10 cellular contexts compared by ENCODE assay signal in the genomic region with DNA sequence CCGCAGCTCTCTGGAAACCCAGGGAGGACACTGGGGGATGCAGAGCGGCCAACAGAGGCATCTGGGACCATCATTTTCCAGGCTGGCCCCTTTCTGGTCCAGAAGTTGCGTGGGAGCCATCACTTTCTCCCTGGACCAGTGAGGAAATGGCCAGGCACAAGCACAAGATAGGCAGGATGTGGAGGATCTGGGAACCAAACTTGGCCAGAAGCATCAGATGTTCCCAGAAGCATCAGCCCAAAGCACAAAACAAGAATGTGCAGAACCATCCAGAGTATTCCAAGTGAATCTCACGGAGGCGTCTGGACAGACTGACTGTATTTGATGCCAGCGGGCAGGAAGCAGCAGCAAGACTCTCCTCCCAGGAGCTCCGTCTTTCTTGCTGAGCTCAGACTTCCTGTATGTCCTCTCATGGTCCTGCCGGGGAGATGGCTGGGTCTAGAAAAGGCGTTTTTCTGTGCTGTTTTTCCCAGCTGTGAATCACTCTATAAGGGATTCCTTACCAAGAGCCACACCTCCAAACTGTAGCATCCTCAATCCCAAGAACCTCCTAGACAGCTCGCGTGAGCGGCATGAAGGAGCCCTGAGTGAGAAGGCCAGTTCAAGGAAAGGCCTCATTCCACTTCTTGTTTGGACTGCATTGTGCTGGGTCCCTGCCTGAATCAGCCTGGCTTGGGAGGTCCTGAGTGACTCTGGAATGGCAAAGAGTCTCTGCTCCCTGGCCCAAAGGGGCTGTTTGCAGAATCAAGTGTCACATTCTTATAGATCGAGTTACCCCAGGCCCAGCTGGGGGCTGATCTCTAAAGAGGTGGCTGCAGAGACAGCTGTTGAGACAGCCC. TPM values are rescaled to one million over a fixed set of nuclear protein-coding genes. Genes with fewer than 3 reads are reported as not detected.
A peak's percentile ranks its signal among the peaks of the same experiment; 100 is the strongest.
DNase-seq lines count a peak whose midpoint lies in the region; ATAC-seq and TF ChIP-seq lines count a peak whose summit lies in the region.
"Had no signal": no experiment of that assay in that cellular context is flagged by ENCODE, and none has a peak within 500 bp of the region (broad histone marks: within the 10 kb centered on the region; RNA-seq: fewer than 3 reads in every experiment).

No MANE protein-coding gene starts in this region.

- H3K27me3 ChIP-seq in ectodermal cell (ENCODE audit: control insufficient read depth, insufficient read depth, low read length, poor library complexity, severe bottlenecking): no peaks in the 10 kb centered on the region
- H3K27me3 ChIP-seq in tibial artery: no peaks in the 10 kb centered on the region
- no peaks in the 10 kb centered on the region for H3K27me3 ChIP-seq in PC-9 (ENCODE audit: insufficient read depth, low read depth)

- H3K36me3 ChIP-seq in ectodermal cell (ENCODE audit: control insufficient read depth, insufficient read depth, low read length) (no peaks in the 10 kb centered on the region), mucosa of descending colon (ENCODE audit: low read depth) (no peaks in the 10 kb centered on the region), tibial artery (peaks cover 0 to 8% (median 5%) of the 10 kb centered on the region in 3 donors), PC-9 (ENCODE audit: low read depth) (0 out of 2 replicates have a peak, but pooled peaks cover 4% of the 10 kb centered on the region)

- WGBS in ectodermal cell, 2 experiments: 84 to 85% methylated on average over 13 of the region's 13 CpGs

- H3K27me3 Mint-ChIP-seq in activated CD4-positive, alpha-beta T cell treated with anti-CD3 and anti-CD28 coated beads, Interleukin-2, amount 10 ng/mL, durations not matched to agents 24 days and 14 days: no peaks in the 10 kb centered on the region
- H3K27me3 Mint-ChIP-seq in T-cell: no peaks in the 10 kb centered on the region

- no peaks in the 10 kb centered on the region for H3K9me2 ChIP-seq in PC-9 (ENCODE audit: insufficient read depth)

- H3K4me1 ChIP-seq in ectodermal cell (ENCODE audit: control insufficient read depth, insufficient read depth, low read length) (peaks cover 40% of the 10 kb centered on the region), mucosa of descending colon (ENCODE audit: low read depth) (peaks cover 14% of the 10 kb centered on the region), tibial artery (peaks cover 6 to 44% (median 41%) of the 10 kb centered on the region in 4 donors), PC-9 (replicated peaks; ENCODE audit: insufficient read depth) (no peaks in the 10 kb centered on the region)

- BruUV-seq in PC-9 (replicated peaks; lab: Mats Ljungman, UMichigan): no TSS peak

- H3K4me3 Mint-ChIP-seq in activated CD4-positive, alpha-beta T cell treated with anti-CD3 and anti-CD28 coated beads, Interleukin-2, amount 10 ng/mL, durations not matched to agents 24 days and 14 days: no peak overlapping the region
- peak overlapping the region in 1 of 3 donors; percentile 71 for H3K4me3 Mint-ChIP-seq in T-cell

- peaks cover 31% of the 10 kb centered on the region for H3K36me3 Mint-ChIP-seq in activated CD4-positive, alpha-beta T cell treated with anti-CD3 and anti-CD28 coated beads, Interleukin-2, amount 10 ng/mL, durations not matched to agents 24 days and 14 days (ENCODE audit: low read depth)
- H3K36me3 Mint-ChIP-seq in T-cell: peaks cover 28% of the 10 kb centered on the region

- H3K4me2 ChIP-seq in PC-9: no peak overlapping the region
- H3K4me2 ChIP-seq: A549 had no signal

- intact Hi-C loops in activated CD4-positive, alpha-beta T cell treated with anti-CD3 and anti-CD28 coated beads, Interleukin-2, amount 10 ng/mL, durations not matched to agents 24 days and 14 days (cut with micrococcal nuclease): loop anchor here (5.0 kb wide), 1 partner anchor 38 kb away; no protein-coding TSS in a partner anchor
- intact Hi-C loops in mucosa of descending colon (cut with DNase I, micrococcal nuclease): loop anchor here in 1 of 2 donors (10.0 kb wide), 1 partner anchor 51 kb away; a partner anchor contains a TSS
- intact Hi-C loops in tibial artery (cut with DNase I; ENCODE audit: low total_unique reads): loop anchor here (5.0 kb wide), 2 partner anchors 33 to 53 kb away; no protein-coding TSS in a partner anchor
- intact Hi-C loops in PC-9 (cut with micrococcal nuclease; ENCODE audit: unreplicated experiment): no loop called here

- CTCF ChIA-PET in PC-9 (lab: Charles Lee) (no interaction called here), T-cell (lab: Charles Lee) (interaction anchor here in 1 of 2 donors (1.5 kb wide), 1 partner anchor 36 kb away, joined by 5 read pairs; no protein-coding TSS in a partner anchor)

- H3K27ac Mint-ChIP-seq in activated CD4-positive, alpha-beta T cell treated with anti-CD3 and anti-CD28 coated beads, Interleukin-2, amount 10 ng/mL, durations not matched to agents 24 days and 14 days: peak overlapping the region; percentile 8
- H3K27ac Mint-ChIP-seq in T-cell: peak overlapping the region in 1 of 2 donors; percentile 96

- no peak overlapping the region for H2AFZ ChIP-seq in PC-9

- H3K79me2 ChIP-seq in PC-9 (ENCODE audit: low read depth): no peaks in the 10 kb centered on the region

- H3K27ac ChIP-seq in ectodermal cell (ENCODE audit: insufficient read depth, low read depth, low read length, poor library complexity, severe bottlenecking) (peak overlapping the region; percentile 66), tibial artery (peak overlapping the region; percentile 86 to 96), PC-9 (no peak overlapping the region)
- H3K27ac ChIP-seq: A549 had no signal

- ATAC-seq in mucosa of descending colon (peak; percentile 8), T-cell (replicated peaks in 1 of 4) (no peak)
- ATAC-seq: A549 had no signal

- peak; percentile 64 for DNase-seq in activated CD4-positive, alpha-beta T cell treated with anti-CD3 and anti-CD28 coated beads, Interleukin-2, amount 10 ng/mL, durations not matched to agents 24 days and 14 days
- DNase-seq in activated CD4-positive, alpha-beta T cell treated with anti-CD3 and anti-CD28 coated beads, Interleukin-2, amount 50 U/mL, for 1 hour: no peak
- no peak for DNase-seq in mucosa of descending colon
- peak in 1 of 2 donors; percentile 54 for DNase-seq in tibial artery
- DNase-seq in NCI-H2107 treated with DMSO at 0.1 percent for 48 hours (lab: John Stamatoyannopoulos, UW; ENCODE audit: unreplicated experiment): no peak
- no peak for DNase-seq in PC-9
- DNase-seq in T-cell: no peak
- DNase-seq: anterior cingulate cortex had no signal

- no peaks in the 10 kb centered on the region for H3F3A ChIP-seq in PC-9 (ENCODE audit: insufficient read depth, low read depth)

- TF ChIP-seq CTCF in mucosa of descending colon (IDR thresholded peaks at IDR 0.05): no peak
- TF ChIP-seq CTCF in tibial artery (IDR thresholded peaks at IDR 0.05): no peak
- TF ChIP-seq CTCF in PC-9 (conservative IDR thresholded peaks at IDR 0.05): no peak

- H3K9me3 ChIP-seq in ectodermal cell (ENCODE audit: control insufficient read depth, low read length) (no peaks in the 10 kb centered on the region), mucosa of descending colon (no peaks in the 10 kb centered on the region), tibial artery (no peaks in the 10 kb centered on the region), PC-9 (ENCODE audit: insufficient read depth, low read depth) (no peaks in the 10 kb centered on the region)
- H3K9me3 ChIP-seq: A549 had no signal

- POLR2A ChIA-PET in PC-9 (lab: Charles Lee; ENCODE audit: unreplicated experiment): interaction anchor here (0.6 kb wide), 2 partner anchors 20 to 46 kb away, joined by 5 to 8 read pairs; no protein-coding TSS in a partner anchor
- POLR2A ChIA-PET in T-cell (lab: Charles Lee): no interaction called here

- H3K9me3 Mint-ChIP-seq in activated CD4-positive, alpha-beta T cell treated with anti-CD3 and anti-CD28 coated beads, Interleukin-2, amount 10 ng/mL, durations not matched to agents 24 days and 14 days: no peaks in the 10 kb centered on the region
- H3K9me3 Mint-ChIP-seq in T-cell: no peaks in the 10 kb centered on the region

- H3K4me3 ChIP-seq in ectodermal cell (ENCODE audit: insufficient read depth, low read depth, low read length) (no peak overlapping the region), mucosa of descending colon (no peak overlapping the region), tibial artery (no peak overlapping the region), PC-9 (no peak overlapping the region)
- H3K4me3 ChIP-seq: A549 had no signal

- no peaks in the 10 kb centered on the region for H4K20me1 ChIP-seq in PC-9 (ENCODE audit: insufficient read depth)

- H3K4me1 Mint-ChIP-seq in activated CD4-positive, alpha-beta T cell treated with anti-CD3 and anti-CD28 coated beads, Interleukin-2, amount 10 ng/mL, durations not matched to agents 24 days and 14 days: peaks cover 52% of the 10 kb centered on the region
- H3K4me1 Mint-ChIP-seq in T-cell: peaks cover 38 to 49% (median 47%) of the 10 kb centered on the region in 3 donors

RNA-seq across cellular contexts. Expression of a gene that starts 49.5 kb away (rescaled TPM):
- 2.6 and 3.7 TPM in 2 replicates for total RNA-seq in activated CD4-positive, alpha-beta T cell treated with anti-CD3 and anti-CD28 coated beads, Interleukin-2, amount 10 ng/mL, durations not matched to agents 24 days and 14 days
- polyA plus RNA-seq in ectodermal cell (2013, experiment 1 of 4): 83.6 TPM
- polyA plus RNA-seq in ectodermal cell (2013, experiment 2 of 4): 65.7 TPM
- 67.5 TPM for polyA plus RNA-seq in ectodermal cell (2013, experiment 3 of 4)
- polyA plus RNA-seq in ectodermal cell (2013, experiment 4 of 4): 64.8 TPM
- total RNA-seq in mucosa of descending colon (100 to 1,000 TPM in 1 of 3 donors, 10 to 100 TPM in 2; 11.8 to 151 (median 28.2) TPM), PC-9 (2021) (27.6 and 52.0 TPM in 2 replicates), T-cell (1 to 10 TPM; 2.2 to 7.1 (median 5.1) TPM)
